ENCODE assay signal across 7 cellular contexts in genomic region chr12:8373744-8374143, GRCh38.
DNase-seq lines count a peak whose midpoint lies in the region; ATAC-seq, FAIRE-seq and TF ChIP-seq lines count a peak whose summit lies in the region.
"Not testable (repeated sequence)": the region's sequence is repeated elsewhere in the genome, so short reads cannot be mapped to it uniquely, and the experiment has no call there.

No MANE protein-coding gene starts in this region.

- not testable (repeated sequence) for H3K4me3 ChIP-seq in GM23248; LNCaP clone FGC (ENCODE audit: low read depth, low read length); PC-3 (ENCODE audit: low read length); GM12878; fibroblast of pulmonary artery (replicated peaks; ENCODE audit: low read depth, low read length); mesendoderm (ENCODE audit: low read length)

- not testable (repeated sequence) for H3K79me2 ChIP-seq in GM23248 (ENCODE audit: insufficient read depth); PC-3 (ENCODE audit: low read length); GM12878 (ENCODE audit: control insufficient read depth, insufficient read depth, low read length); mesendoderm (ENCODE audit: control insufficient read depth, insufficient read depth, low read length)

- TF ChIP-seq POLR2A in GM12878 (IDR thresholded peaks at IDR 0.05; ENCODE audit: low read depth, low read length) = not testable (repeated sequence)

- H3K36me3 ChIP-seq in GM23248 (ENCODE audit: low read depth); PC-3 (ENCODE audit: low read depth, low read length); GM12878 (ENCODE audit: control insufficient read depth in 2 of 2, insufficient read depth in 2 of 2, low read length in 1 of 2); mesendoderm (ENCODE audit: control insufficient read depth, insufficient read depth, low read length): not testable (repeated sequence)

- H3K4ac ChIP-seq in mesendoderm (ENCODE audit: low read depth, low read length) = not testable (repeated sequence)

- not testable (repeated sequence) for H3K79me1 ChIP-seq in mesendoderm (ENCODE audit: low read length)

- WGBS in GM23248 (ENCODE audit: low coverage in 1 of 2, low lambda C conversion rate in 2 of 2, missing lambda C conversion rate in 2 of 2), 2 experiments = 32 to 35% methylated on average over 5 of the region's 5 CpGs
- WGBS in GM12878 (ENCODE audit: insufficient coverage, insufficient replicate concordance, low lambda C conversion rate, missing lambda C conversion rate) = 17% methylated on average over 5 of the region's 5 CpGs
- WGBS in mesendoderm (ENCODE audit: extremely low coverage, insufficient coverage, low lambda C conversion rate) = no CpG with 5 or more reads among the region's 5 CpGs

- CTCF ChIA-PET in PC-3 (lab: Charles Lee); GM12878 (lab: Yijun Ruan, JAX): not testable (repeated sequence)

- not testable (repeated sequence) for BruUV-seq in PC-3 (replicated peaks; lab: Mats Ljungman, UMichigan); GM12878 (replicated peaks; lab: Mats Ljungman, UMichigan)

- H3K9ac ChIP-seq in GM23248; PC-3 (ENCODE audit: low read length); GM12878 (ENCODE audit: control insufficient read depth, insufficient read depth, low read length); mesendoderm (ENCODE audit: low read length): not testable (repeated sequence)

- SMC1A ChIA-PET in GM12878 (lab: Charles Lee; ENCODE audit: uncharacterized antibody, unreplicated experiment) = not testable (repeated sequence)

- TF ChIP-seq RAD21 in GM12878 (IDR thresholded peaks at IDR 0.05; ENCODE audit: insufficient read depth, low read depth, low read length) = peak; percentile 46

- H2BK5ac ChIP-seq in mesendoderm (ENCODE audit: low read length) = not testable (repeated sequence)

- not testable (repeated sequence) for H3K9me3 ChIP-seq in GM23248 (ENCODE audit: low read depth); PC-3 (ENCODE audit: low read length); GM12878 (replicated peaks; ENCODE audit: control insufficient read depth, insufficient read depth, low read length)

- not testable (repeated sequence) for H3K23ac ChIP-seq in mesendoderm (ENCODE audit: low read length)

- in situ Hi-C loops in GM23248 (cut with MboI); GM12878 (cut with MboI): not testable (repeated sequence)

- not testable (repeated sequence) for H4K5ac ChIP-seq in mesendoderm (ENCODE audit: low read length)

- H3K4me1 ChIP-seq in GM23248 (ENCODE audit: insufficient read depth); PC-3 (ENCODE audit: insufficient read depth, low read length); GM12878 (ENCODE audit: control insufficient read depth, insufficient read depth, low read length); mesendoderm (ENCODE audit: control insufficient read depth, low read depth, low read length): not testable (repeated sequence)

- not testable (repeated sequence) for H2BK120ac ChIP-seq in mesendoderm (ENCODE audit: low read depth, low read length)

- POLR2A ChIA-PET in PC-3 (lab: Charles Lee; ENCODE audit: unreplicated experiment); GM12878 (lab: Charles Lee): not testable (repeated sequence)

- not testable (repeated sequence) for H4K20me1 ChIP-seq in GM23248 (ENCODE audit: insufficient read depth); PC-3 (ENCODE audit: low read length); GM12878 (ENCODE audit: control insufficient read depth, insufficient read depth)

- peak; percentile 48 for TF ChIP-seq CTCF in LNCaP clone FGC (IDR thresholded peaks at IDR 0.05; ENCODE audit: control insufficient read depth, extremely low read depth, insufficient read depth)
- peak; percentile 20; the same call in 1 of the 2 replicates for TF ChIP-seq CTCF in PC-3 (conservative IDR thresholded peaks at IDR 0.05; ENCODE audit: low read depth, low read length)
- peak; percentile 14 to 30 (median 25); a peak in 3 of 6 replicates for TF ChIP-seq CTCF in GM12878 (IDR thresholded peaks at IDR 0.05 in 2 of 3, conservative IDR thresholded peaks at IDR 0.05 in 1 of 3; ENCODE audit: control insufficient read depth in 2 of 3, extremely low read depth in 1 of 3, insufficient read depth in 1 of 3, low read depth in 3 of 3, low read length in 3 of 3)
- TF ChIP-seq CTCF in fibroblast of pulmonary artery (IDR thresholded peaks at IDR 0.05; ENCODE audit: low read length, missing control alignments) = peak; percentile 30

- H2AK5ac ChIP-seq in mesendoderm (ENCODE audit: low read length) = not testable (repeated sequence)

- H3K9me2 ChIP-seq in GM23248 (ENCODE audit: insufficient read depth); PC-3 (replicated peaks; ENCODE audit: low read length): not testable (repeated sequence)

- not testable (repeated sequence) for ATAC-seq in PC-3, GM12878

- RAD21 ChIA-PET in GM12878 (lab: Charles Lee; ENCODE audit: unreplicated experiment) = not testable (repeated sequence)

- H4K8ac ChIP-seq in mesendoderm (ENCODE audit: low read depth, low read length) = not testable (repeated sequence)

- H3K27ac ChIP-seq in GM23248; PC-3 (ENCODE audit: low read length); GM12878 (ENCODE audit: control insufficient read depth, insufficient read depth); mesendoderm (ENCODE audit: low read depth, low read length): not testable (repeated sequence)

- not testable (repeated sequence) for TF ChIP-seq EP300 in GM12878 (IDR thresholded peaks at IDR 0.05; ENCODE audit: borderline replicate concordance in 1 of 2, control insufficient read depth in 1 of 2, low read depth in 2 of 2, low read length in 2 of 2)

- H2AFZ ChIP-seq in GM23248; PC-3 (ENCODE audit: low read length); GM12878 (ENCODE audit: control insufficient read depth, low read depth, low read length): not testable (repeated sequence)

- H3K27me3 ChIP-seq in GM23248 (replicated peaks; ENCODE audit: insufficient read depth); PC-3 (ENCODE audit: low read length); GM12878 (replicated peaks in 1 of 2; ENCODE audit: control insufficient read depth in 2 of 2, insufficient read depth in 2 of 2, low read length in 1 of 2); mesendoderm (ENCODE audit: insufficient read depth, low read length, poor library complexity): not testable (repeated sequence)

- DNase-seq in DMS 273 (lab: John Stamatoyannopoulos, UW; ENCODE audit: unreplicated experiment) (peak; percentile 7), GM23248 (peak; percentile 50), PC-3 (peak; percentile 3), fibroblast of pulmonary artery (ENCODE audit: low read depth) (peak; percentile 2), mesendoderm (peak; percentile 60)
- not testable (repeated sequence) for DNase-seq in LNCaP clone FGC (ENCODE audit: low read depth); GM12878 (ENCODE audit: low read depth, low spot score)

- H3K56ac ChIP-seq in mesendoderm (ENCODE audit: low read length) = not testable (repeated sequence)

- H2BK15ac ChIP-seq in mesendoderm (replicated peaks; ENCODE audit: low read depth) = not testable (repeated sequence)

- H3K4me2 ChIP-seq in GM23248 (ENCODE audit: unreplicated experiment); PC-3 (ENCODE audit: low read length); GM12878 (ENCODE audit: control insufficient read depth, insufficient read depth); mesendoderm (ENCODE audit: low read length): not testable (repeated sequence)

- not testable (repeated sequence) for H3K18ac ChIP-seq in mesendoderm (ENCODE audit: low read length)

- intact Hi-C loops in PC-3 (cut with micrococcal nuclease); GM12878 (cut with micrococcal nuclease; ENCODE audit: unreplicated experiment): not testable (repeated sequence)

- not testable (repeated sequence) for FAIRE-seq in GM12878 (lab: Jason Lieb, UNC)

- not testable (repeated sequence) for H3F3A ChIP-seq in GM23248 (ENCODE audit: insufficient read depth); PC-3 (ENCODE audit: low read length, unreplicated experiment)

TF ChIP-seq in GM12878, 131 proteins besides CTCF, POLR2A, EP300 and RAD21:
- TF ChIP-seq SMC3 (IDR thresholded peaks at IDR 0.05; ENCODE audit: borderline replicate concordance, low read length) (peak; percentile 18; the same call in 1 of the 2 replicates), ZNF384 (IDR thresholded peaks at IDR 0.05; ENCODE audit: borderline replicate concordance, low read depth, low read length) (peak; percentile 47; the same call in 1 of the 2 replicates)
